Comparison of ENCODE assay signal across 9 cellular contexts in the genomic region with DNA sequence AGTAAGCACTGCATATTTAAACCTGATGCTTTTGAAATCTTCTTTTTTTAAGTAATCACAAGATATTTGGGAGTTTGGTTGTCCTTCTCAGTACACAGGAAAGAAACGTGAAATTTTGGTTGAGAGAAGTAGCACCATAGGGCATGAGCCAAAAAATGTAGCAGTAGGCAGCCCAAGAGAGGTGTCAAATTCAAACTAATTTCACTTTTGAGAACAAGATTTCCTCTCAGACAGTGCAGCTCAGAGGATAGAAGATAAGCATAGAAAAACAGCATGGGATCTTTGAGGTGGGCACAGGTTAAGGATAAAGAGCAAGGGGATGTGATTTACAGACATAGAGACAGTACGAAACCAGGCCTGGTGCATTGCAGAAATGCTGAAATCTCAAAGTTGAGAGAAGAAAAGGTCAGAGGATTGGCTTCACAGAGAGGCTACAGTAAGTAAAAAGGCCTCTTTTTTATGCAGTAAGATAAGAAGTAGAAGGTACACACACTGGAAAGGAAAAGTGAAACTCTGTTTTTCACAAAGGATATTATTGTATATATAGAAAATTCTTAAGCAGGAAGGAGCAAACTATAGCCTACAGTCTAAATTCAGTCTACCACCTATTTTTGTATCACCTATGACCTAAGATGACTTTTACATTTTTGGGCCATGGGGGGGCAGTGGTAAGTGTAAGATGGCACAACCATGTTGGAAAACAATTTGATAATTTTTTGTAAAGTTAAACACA.
DNase-seq lines count a peak whose midpoint lies in the region; ATAC-seq and TF ChIP-seq lines count a peak whose summit lies in the region.
"Had no signal": no experiment of that assay in that cellular context is flagged by ENCODE, and none has a peak within 500 bp of the region (broad histone marks: within the 10 kb centered on the region; RNA-seq: fewer than 3 reads in every experiment).

No MANE protein-coding gene starts in this region.

- H2AFZ ChIP-seq in GM23338 (no peak overlapping the region), IMR-90 (replicated peaks; ENCODE audit: low read length, poor library complexity) (no peak overlapping the region)

- H4K8ac ChIP-seq in IMR-90 (ENCODE audit: low read depth in 2 of 2, low read length in 2 of 2) = no peak overlapping the region; a peak in 1 of 4 replicates

- no peak overlapping the region for H3K23ac ChIP-seq in IMR-90 (ENCODE audit: low read depth, low read length)

- peaks cover 0 to 5% of the 10 kb centered on the region in 2 experiments; a peak in 2 of 4 replicates for H3K79me1 ChIP-seq in IMR-90 (ENCODE audit: low read depth in 1 of 2, low read length in 2 of 2)

- in situ Hi-C loops in IMR-90 (cut with MboI; ENCODE audit: low sequenced_read_pairs) (no loop called here), brain microvascular endothelial cell (cut with HindIII; ENCODE audit: low pct_ligation_motif_present, low sequenced_read_pairs) (no loop called here)

- H3K18ac ChIP-seq in IMR-90 (ENCODE audit: low read depth, low read length) = no peak overlapping the region

- H3K36me3 Mint-ChIP-seq in activated naive CD4-positive, alpha-beta T cell treated with anti-CD3 and anti-CD28 coated beads, Interleukin-2, amount 50 U/mL, for 72 hours = peaks cover 0 to 6% of the 10 kb centered on the region in 2 donors
- H3K36me3 Mint-ChIP-seq in activated naive CD4-positive, alpha-beta T cell treated with anti-CD3 and anti-CD28 coated beads for 36 hours (ENCODE audit: low read depth) = peaks cover 18% of the 10 kb centered on the region
- H3K36me3 Mint-ChIP-seq in GM23338 (ENCODE audit: low read depth) = peaks cover 9% of the 10 kb centered on the region; the same call in 2 of the 3 replicates

- H2BK5ac ChIP-seq in IMR-90 (ENCODE audit: low read depth, low read length, poor library complexity, severe bottlenecking) = no peak overlapping the region

- H3K9ac ChIP-seq in IMR-90 (ENCODE audit: low read depth, low read length) = no peak overlapping the region; the same call in 1 of the 2 replicates

- no peaks in the 10 kb centered on the region for H3K9me2 ChIP-seq in GM23338 (ENCODE audit: insufficient read depth)

- dilution Hi-C loops in IMR-90 (cut with HindIII; ENCODE audit: low sequenced_read_pairs, unreplicated experiment) = no loop called here

- H3K27me3 Mint-ChIP-seq in activated naive CD4-positive, alpha-beta T cell treated with anti-CD3 and anti-CD28 coated beads for 36 hours (ENCODE audit: low read depth) = no peaks in the 10 kb centered on the region
- H3K27me3 Mint-ChIP-seq in GM23338 (ENCODE audit: insufficient read depth, low read depth, poor library complexity) = no peaks in the 10 kb centered on the region

- H3K9me3 ChIP-seq in IMR-90 (ENCODE audit: control insufficient read depth, insufficient read depth, low read length) (no peaks in the 10 kb centered on the region), neutrophil (no peaks in the 10 kb centered on the region)
- H3K9me3 ChIP-seq: prostate gland had no signal

- no peak overlapping the region for H2BK20ac ChIP-seq in IMR-90 (ENCODE audit: low read depth, low read length)

- peak; percentile 6 to 16; a peak in 1 of 4 replicates for TF ChIP-seq CTCF in GM23338 (conservative IDR thresholded peaks at IDR 0.05; ENCODE audit: low read depth in 2 of 2)
- TF ChIP-seq CTCF in IMR-90 (conservative IDR thresholded peaks at IDR 0.05; ENCODE audit: low read depth, low read length) = no peak
- TF ChIP-seq CTCF in neutrophil (IDR thresholded peaks at IDR 0.05) = no peak
- TF ChIP-seq CTCF in brain microvascular endothelial cell (IDR thresholded peaks at IDR 0.05; ENCODE audit: low read depth, low read length, missing control alignments) = no peak

- H3K4me1 ChIP-seq in GM23338 (ENCODE audit: insufficient read depth) (no peaks in the 10 kb centered on the region), IMR-90 (ENCODE audit: control insufficient read depth, insufficient read depth, low read length) (no peaks in the 10 kb centered on the region), neutrophil (ENCODE audit: control insufficient read depth in 1 of 2, insufficient read depth in 1 of 2, low read depth in 1 of 2, low read length in 1 of 2) (peaks cover 16 to 19% of the 10 kb centered on the region in 2 experiments)
- H3K4me1 ChIP-seq: prostate gland had no signal

- no peaks in the 10 kb centered on the region for H3K79me2 ChIP-seq in GM23338 (replicated peaks; ENCODE audit: insufficient read depth)

- no peak overlapping the region for H4K91ac ChIP-seq in IMR-90 (ENCODE audit: insufficient read depth, low read depth, low read length)

- no peak overlapping the region for H2BK120ac ChIP-seq in IMR-90 (ENCODE audit: low read depth, low read length)

- no peaks in the 10 kb centered on the region; the same call in 1 of the 2 replicates for H3K9me1 ChIP-seq in IMR-90 (ENCODE audit: insufficient read depth, low read length)

- H3K56ac ChIP-seq in IMR-90 (ENCODE audit: extremely low read depth, insufficient read depth, low read length) = no peak overlapping the region

- peak overlapping the region; percentile 7 to 29 for H3K27ac Mint-ChIP-seq in activated naive CD4-positive, alpha-beta T cell treated with anti-CD3 and anti-CD28 coated beads, Interleukin-2, amount 50 U/mL, for 72 hours
- no peak overlapping the region for H3K27ac Mint-ChIP-seq in activated naive CD4-positive, alpha-beta T cell treated with anti-CD3 and anti-CD28 coated beads for 36 hours
- H3K27ac Mint-ChIP-seq in GM23338 = no peak overlapping the region

- H3K9me3 Mint-ChIP-seq in activated naive CD4-positive, alpha-beta T cell treated with anti-CD3 and anti-CD28 coated beads, Interleukin-2, amount 50 U/mL, for 72 hours = no peaks in the 10 kb centered on the region
- H3K9me3 Mint-ChIP-seq in activated naive CD4-positive, alpha-beta T cell treated with anti-CD3 and anti-CD28 coated beads for 36 hours = no peaks in the 10 kb centered on the region
- H3K9me3 Mint-ChIP-seq in GM23338 = no peaks in the 10 kb centered on the region

- TF ChIP-seq POLR2A in IMR-90 (IDR thresholded peaks at IDR 0.05; ENCODE audit: low read depth, low read length) = no peak

- H3K4me2 ChIP-seq in GM23338 = no peak overlapping the region
- H3K4me2 ChIP-seq in IMR-90 (ENCODE audit: low read depth, low read length) = peak overlapping the region; percentile 22; the same call in 1 of the 2 replicates

- no peaks in the 10 kb centered on the region for H3K27me3 ChIP-seq in GM23338 (ENCODE audit: insufficient read depth)
- no peaks in the 10 kb centered on the region for H3K27me3 ChIP-seq in IMR-90 (ENCODE audit: control insufficient read depth, insufficient read depth, low read length)
- H3K27me3 ChIP-seq in neutrophil = no peaks in the 10 kb centered on the region
- H3K27me3 ChIP-seq in brain microvascular endothelial cell (replicated peaks) = no peaks in the 10 kb centered on the region

- no peak overlapping the region for H2BK15ac ChIP-seq in IMR-90 (ENCODE audit: low read depth, low read length)

- no peak for TF ChIP-seq RAD21 in IMR-90 (IDR thresholded peaks at IDR 0.05; ENCODE audit: low read length)

- H4K20me1 ChIP-seq in GM23338 (replicated peaks; ENCODE audit: insufficient read depth) (peaks cover 2% of the 10 kb centered on the region; the same call in 1 of the 2 replicates), IMR-90 (ENCODE audit: insufficient read depth, low read length) (no peaks in the 10 kb centered on the region)

- H3K4me3 ChIP-seq in GM23338 (no peak overlapping the region), IMR-90 (ENCODE audit: insufficient read depth, low read depth, low read length) (no peak overlapping the region), neutrophil (ENCODE audit: low read depth in 1 of 2, low read length in 1 of 2) (no peak overlapping the region), brain microvascular endothelial cell (ENCODE audit: low read depth, low read length) (no peak overlapping the region)
- H3K4me3 ChIP-seq: prostate gland had no signal

- intact Hi-C loops in activated naive CD4-positive, alpha-beta T cell treated with anti-CD3 and anti-CD28 coated beads for 36 hours (cut with micrococcal nuclease) = no loop called here
- intact Hi-C loops in IMR-90 (cut with micrococcal nuclease) = loop anchor here (10.0 kb wide), 1 partner anchor 188 kb away; no protein-coding TSS in a partner anchor

- H3K27ac ChIP-seq in GM23338 (ENCODE audit: low read depth) (peak overlapping the region; percentile 6; the same call in 1 of the 2 replicates), IMR-90 (ENCODE audit: insufficient read depth, low read length) (no peak overlapping the region), neutrophil (peak overlapping the region; percentile 3), brain microvascular endothelial cell (no peak overlapping the region)
- H3K27ac ChIP-seq: prostate gland had no signal

- ATAC-seq in activated naive CD4-positive, alpha-beta T cell treated with anti-CD3 and anti-CD28 coated beads, Interleukin-2, amount 50 U/mL, for 72 hours = no peak
- ATAC-seq in GM23338 = no peak
- ATAC-seq in IMR-90 (ENCODE audit: low read depth) = no peak; the same call in 1 of the 2 replicates

- H2AK5ac ChIP-seq in IMR-90 (ENCODE audit: low read depth, low read length) = no peak overlapping the region

- POLR2A ChIA-PET in IMR-90 (lab: Charles Lee; ENCODE audit: unreplicated experiment) = no interaction called here

- H3K4me1 Mint-ChIP-seq in activated naive CD4-positive, alpha-beta T cell treated with anti-CD3 and anti-CD28 coated beads for 36 hours (ENCODE audit: low read depth) = peaks cover 13% of the 10 kb centered on the region
- H3K4me1 Mint-ChIP-seq in GM23338 = peaks cover 15% of the 10 kb centered on the region

- no peak overlapping the region for H4K5ac ChIP-seq in IMR-90 (ENCODE audit: low read depth, low read length)

- no peak for DNase-seq in activated naive CD4-positive, alpha-beta T cell treated with anti-CD3 and anti-CD28 coated beads, Interleukin-2, amount 50 U/mL, for 72 hours (ENCODE audit: low spot score in 2 of 2)
- DNase-seq in activated naive CD4-positive, alpha-beta T cell treated with anti-CD3 and anti-CD28 coated beads for 36 hours = no peak
- no peak for DNase-seq in GM23338 (ENCODE audit: low spot score)
- DNase-seq in IMR-90 = no peak
- DNase-seq in amniotic stem cell (lab: John Stamatoyannopoulos, UW) = no peak
- DNase-seq in brain microvascular endothelial cell = no peak
- no peak for DNase-seq in activated gamma-delta T cell (lab: John Stamatoyannopoulos, UW)

- no peak overlapping the region for H2AK9ac ChIP-seq in IMR-90 (replicated peaks; ENCODE audit: low read depth, low read length, poor library complexity)

- no TSS peak for BruUV-seq in IMR-90 (replicated peaks; lab: Mats Ljungman, UMichigan)

- no peak overlapping the region for H3K14ac ChIP-seq in IMR-90 (replicated peaks; ENCODE audit: low read depth, low read length)

- 100% methylated on average over 1 of the region's 2 CpGs; no CpG with 5 or more reads in 1 of the 2 experiments for WGBS in IMR-90 (ENCODE audit: extremely low coverage in 2 of 2, insufficient read length in 1 of 2), 2 experiments

- no peak overlapping the region for H3K4me3 Mint-ChIP-seq in activated naive CD4-positive, alpha-beta T cell treated with anti-CD3 and anti-CD28 coated beads for 36 hours
- no peak overlapping the region for H3K4me3 Mint-ChIP-seq in GM23338

- no peak overlapping the region for H3K4ac ChIP-seq in IMR-90 (ENCODE audit: low read depth, low read length)

- CTCF ChIA-PET in activated naive CD4-positive, alpha-beta T cell treated with anti-CD3 and anti-CD28 coated beads for 36 hours (lab: Charles Lee) = no interaction called here
- CTCF ChIA-PET in IMR-90 (lab: Yijun Ruan, JAX) = no interaction called here

- no peaks in the 10 kb centered on the region for H3K36me3 ChIP-seq in GM23338 (ENCODE audit: insufficient read depth)
- peaks cover 1% of the 10 kb centered on the region; the same call in 1 of the 2 replicates for H3K36me3 ChIP-seq in IMR-90 (ENCODE audit: control insufficient read depth, insufficient read depth, low read length)
- H3K36me3 ChIP-seq in neutrophil = peaks cover 13% of the 10 kb centered on the region
- H3K36me3 ChIP-seq in brain microvascular endothelial cell (replicated peaks) = peaks cover 2% of the 10 kb centered on the region
- H3K36me3 ChIP-seq: prostate gland had no signal

- H3F3A ChIP-seq in GM23338 (replicated peaks; ENCODE audit: low read depth) = no peaks in the 10 kb centered on the region

Comparison
In these comparisons a context has a peak if more than half of its experiments do, and no peak if none do; other contexts are left out.
1. H3K27ac Mint-ChIP-seq: peak in activated naive CD4-positive, alpha-beta T cell treated with anti-CD3 and anti-CD28 coated beads, Interleukin-2, amount 50 U/mL, for 72 hours (2 of 2); none in activated naive CD4-positive, alpha-beta T cell treated with anti-CD3 and anti-CD28 coated beads for 36 hours (single experiment) and GM23338 (single experiment).
2. H3K27ac ChIP-seq: peak in GM23338 (single experiment) and neutrophil (single experiment); none in IMR-90 (single experiment) and brain microvascular endothelial cell (single experiment).
3. CTCF ChIP-seq: peak in GM23338 (2 of 2); none in IMR-90 (single experiment), neutrophil (single experiment) and brain microvascular endothelial cell (single experiment).